ENCODE assay signal across 2 cellular contexts in genomic region chr18:6600667-6601066, GRCh38.
TF ChIP-seq lines count a peak whose summit lies in the region.

No MANE protein-coding gene starts in this region.

TF ChIP-seq in A549, 52 proteins besides CTCF, POLR2A, EP300 and RAD21:
- TF ChIP-seq, protein P1, sequence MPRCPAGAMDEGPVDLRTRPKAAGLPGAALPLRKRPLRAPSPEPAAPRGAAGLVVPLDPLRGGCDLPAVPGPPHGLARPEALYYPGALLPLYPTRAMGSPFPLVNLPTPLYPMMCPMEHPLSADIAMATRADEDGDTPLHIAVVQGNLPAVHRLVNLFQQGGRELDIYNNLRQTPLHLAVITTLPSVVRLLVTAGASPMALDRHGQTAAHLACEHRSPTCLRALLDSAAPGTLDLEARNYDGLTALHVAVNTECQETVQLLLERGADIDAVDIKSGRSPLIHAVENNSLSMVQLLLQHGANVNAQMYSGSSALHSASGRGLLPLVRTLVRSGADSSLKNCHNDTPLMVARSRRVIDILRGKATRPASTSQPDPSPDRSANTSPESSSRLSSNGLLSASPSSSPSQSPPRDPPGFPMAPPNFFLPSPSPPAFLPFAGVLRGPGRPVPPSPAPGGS (IDR thresholded peaks at IDR 0.05), result no peak
- TF ChIP-seq BHLHE40 (IDR thresholded peaks at IDR 0.05; ENCODE audit: low read depth, low read length) (no peak), POLR2AphosphoS2 (conservative IDR thresholded peaks at IDR 0.05; ENCODE audit: low read length) (no peak), KDM5A (IDR thresholded peaks at IDR 0.05) (no peak), MAFK (IDR thresholded peaks at IDR 0.05; ENCODE audit: partially characterized antibody) (peak; percentile 50), SREBF2 (IDR thresholded peaks at IDR 0.05) (no peak)

TF ChIP-seq in IMR-90, 13 proteins besides CTCF, POLR2A, EP300 and RAD21 (continued from another document):
- peak; percentile 41; the same call in 1 of the 2 replicates for TF ChIP-seq MAFK (IDR thresholded peaks at IDR 0.05; ENCODE audit: low read depth, low read length)
